Comparison of ENCODE assay signal across 6 cellular contexts in the genomic region with DNA sequence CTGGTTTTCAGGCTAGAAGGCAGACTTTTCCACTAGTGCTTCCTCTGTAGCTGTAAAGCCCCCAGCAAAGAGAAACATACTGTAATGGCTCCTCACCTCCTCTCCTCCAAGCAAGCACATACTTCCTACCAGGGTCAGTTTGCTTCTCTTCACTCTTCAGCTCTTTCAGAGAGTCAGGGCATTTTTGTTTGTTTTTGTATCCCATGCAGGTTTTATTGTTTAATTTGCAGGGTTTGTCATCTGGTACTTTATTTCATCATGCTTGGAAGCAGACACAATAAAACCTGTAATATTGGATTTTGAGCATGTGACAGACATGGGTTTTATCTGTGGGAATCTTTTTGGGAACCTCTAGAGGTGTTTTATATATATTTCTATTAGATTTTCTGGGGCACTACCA.
"Had no signal": no experiment of that assay in that cellular context is flagged by ENCODE, and none has a peak within 500 bp of the region (broad histone marks: within the 10 kb centered on the region; RNA-seq: fewer than 3 reads in every experiment).

No MANE protein-coding gene starts in this region.

- H3K27ac ChIP-seq: GM23248 had no signal

- DNase-seq: GM23248, GOT3, H9, HCEC 1CT, IMR-90 had no signal

- H3K9me3 Mint-ChIP-seq: H9 had no signal

- ATAC-seq: K562 had no signal

- H3K27ac Mint-ChIP-seq: H9 had no signal

- H3K4me3 Mint-ChIP-seq: H9 had no signal

- H3K4me3 ChIP-seq: GM23248, K562 had no signal
